Comparison of ENCODE assay signal across 15 cellular contexts in the genomic region with DNA sequence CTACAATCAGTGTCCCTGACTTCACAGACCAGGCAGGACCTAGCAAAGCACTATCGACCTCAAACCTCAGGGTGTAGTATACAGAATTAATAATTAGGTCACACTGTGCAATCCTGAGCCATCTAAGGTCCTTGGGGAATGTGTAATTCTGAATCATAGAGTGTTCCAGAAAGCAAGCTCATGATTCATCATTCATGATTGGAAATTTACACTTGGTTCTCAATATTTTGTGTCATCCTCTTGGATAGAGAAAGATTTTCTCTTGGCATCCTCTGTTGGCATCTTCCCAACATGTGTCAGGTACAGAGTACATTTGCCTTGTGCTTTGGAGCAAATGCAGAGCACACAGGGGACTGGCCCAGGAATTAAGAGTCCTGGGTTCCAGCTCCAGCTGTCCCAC.
DNase-seq lines count a peak whose midpoint lies in the region; ATAC-seq and TF ChIP-seq lines count a peak whose summit lies in the region.
"Had no signal": no experiment of that assay in that cellular context is flagged by ENCODE, and none has a peak within 500 bp of the region (broad histone marks: within the 10 kb centered on the region; RNA-seq: fewer than 3 reads in every experiment).

No MANE protein-coding gene starts in this region.

- TF ChIP-seq POLR2A in testis (IDR thresholded peaks at IDR 0.05), result no peak

- DNase-seq in Right ventricle myocardium superior (no peak), cardiac septum (ENCODE audit: low spot score) (no peak), astrocyte of the spinal cord (ENCODE audit: low read depth, low spot score) (peak; percentile 36), glomerular visceral epithelial cell (ENCODE audit: extremely low spot score) (peak; percentile 36), testis (no peak), SKM-1 (lab: John Stamatoyannopoulos, UW; ENCODE audit: unreplicated experiment) (no peak), DMS79 treated with DMSO at 0.1 percent for 48 hours (lab: John Stamatoyannopoulos, UW) (no peak)
- no peak for DNase-seq in activated CD4-positive, alpha-beta T cell treated with anti-CD3 and anti-CD28 coated beads, Interleukin-2, amount 50 U/mL, for 48 hours
- DNase-seq: DMS53, heart left ventricle, NCI-H1092 treated with DMSO at 0.1 percent for 48 hours, NCI-H345, pancreas had no signal

- no peaks in the 10 kb centered on the region for H3K27me3 ChIP-seq in testis
- H3K27me3 ChIP-seq: heart left ventricle, pancreas, vagina had no signal

- intact Hi-C loops in Right ventricle myocardium superior (cut with DNase I), result no loop called here
- intact Hi-C loops in cardiac septum (cut with DNase I), result no loop called here
- intact Hi-C loops in testis (cut with DNase I; ENCODE audit: low total_unique reads), result no loop called here

- in situ Hi-C loops in astrocyte of the spinal cord (cut with HindIII; ENCODE audit: low sequenced_read_pairs), result no loop called here

- no peaks in the 10 kb centered on the region for H3K9me3 ChIP-seq in testis
- H3K9me3 ChIP-seq: heart left ventricle, pancreas, vagina had no signal

- no peaks in the 10 kb centered on the region for H3K36me3 ChIP-seq in testis (ENCODE audit: low read depth, missing control alignments)
- H3K36me3 ChIP-seq: heart left ventricle, pancreas, vagina had no signal

- no peak for TF ChIP-seq CTCF in astrocyte of the spinal cord (IDR thresholded peaks at IDR 0.05; ENCODE audit: low read depth, low read length)
- no peak for TF ChIP-seq CTCF in testis (IDR thresholded peaks at IDR 0.05)

- WGBS in testis, 2 donors, result 53 to 82% methylated on average over 1 of the region's 1 CpG

- H3K4me1 ChIP-seq in testis, result peaks cover 44% of the 10 kb centered on the region
- H3K4me1 ChIP-seq: vagina had no signal

- H3K4me3 ChIP-seq in astrocyte of the spinal cord (ENCODE audit: low read depth, low read length) (no peak overlapping the region), testis (no peak overlapping the region)
- H3K4me3 ChIP-seq: heart left ventricle, pancreas, vagina had no signal

- ATAC-seq in Right ventricle myocardium superior (ENCODE audit: poor library complexity), result peak; percentile 61
- ATAC-seq: activated naive CD4-positive, alpha-beta T cell treated with anti-CD3 and anti-CD28 coated beads, Interleukin-2, amount 50 U/mL, for 72 hours had no signal

- peak overlapping the region; percentile 32 to 57 for H3K27ac ChIP-seq in testis
- H3K27ac ChIP-seq: pancreas, vagina had no signal

Comparison
In these comparisons a context has a peak if more than half of its experiments do, and no peak if none do; other contexts are left out.
1. DNase-seq: peak in astrocyte of the spinal cord (single experiment) and glomerular visceral epithelial cell (single experiment); none in Right ventricle myocardium superior (single experiment), cardiac septum (single experiment), testis (single experiment), activated CD4-positive, alpha-beta T cell treated with anti-CD3 and anti-CD28 coated beads, Interleukin-2, amount 50 U/mL, for 48 hours (0 of 2), SKM-1 (single experiment) and DMS79 treated with DMSO at 0.1 percent for 48 hours (single experiment).